Comparison of ENCODE assay signal across 8 cellular contexts in genomic region chr22:42080287-42080686, GRCh38. TPM values are rescaled to one million over a fixed set of nuclear protein-coding genes. Genes with fewer than 3 reads are reported as not detected.
DNase-seq lines count a peak whose midpoint lies in the region; ATAC-seq, FAIRE-seq and TF ChIP-seq lines count a peak whose summit lies in the region.

No MANE protein-coding gene starts in this region.

- H4K20me1 ChIP-seq in endothelial cell of umbilical vein (replicated peaks; ENCODE audit: control insufficient read depth, extremely low read depth, insufficient read depth, low read length) = no peaks in the 10 kb centered on the region

- peak overlapping the region; percentile 90 for H3K4me2 ChIP-seq in endothelial cell of umbilical vein (ENCODE audit: insufficient read depth, low read length)

- dilution Hi-C loops in endothelial cell of umbilical vein (cut with MboI; ENCODE audit: extremely low pct_ligation_motif_present, low sequenced_read_pairs) = no loop called here

- no peak for ATAC-seq in GM19035 (IDR thresholded peaks at IDR 0.05; ENCODE audit: unreplicated experiment)

- peaks cover 24% of the 10 kb centered on the region for H3K36me3 Mint-ChIP-seq in T-helper 1 cell treated with Interleukin-12 subunit alpha and Interleukin-12 subunit beta and Interleukin-4 antibody, amounts not matched to agents 30 μg/mL and 1 μg/mL, for 36 hours (ENCODE audit: low read depth)

- POLR2A ChIA-PET in endothelial cell of umbilical vein (lab: Charles Lee) = interaction anchor here (0.5 to 1.5 kb wide), 2 partner anchors 8 to 10 kb away, joined by 3 to 5 read pairs; partner anchors contain the start of gene NDUFA6

- no peaks in the 10 kb centered on the region for H3K27me3 Mint-ChIP-seq in T-helper 1 cell treated with Interleukin-12 subunit alpha and Interleukin-12 subunit beta and Interleukin-4 antibody, amounts not matched to agents 30 μg/mL and 1 μg/mL, for 36 hours (ENCODE audit: low read depth)

- H2AFZ ChIP-seq in endothelial cell of umbilical vein (ENCODE audit: low read depth, low read length) = peak overlapping the region; percentile 49

- BruUV-seq in endothelial cell of umbilical vein (replicated peaks; lab: Mats Ljungman, UMichigan) = TSS peak; percentile 8

- no peaks in the 10 kb centered on the region for H3K9me1 ChIP-seq in endothelial cell of umbilical vein (replicated peaks; ENCODE audit: control insufficient read depth, extremely low read depth, insufficient read depth, low read length)

- no peak for FAIRE-seq in endothelial cell of umbilical vein (lab: Jason Lieb, UNC)

- TF ChIP-seq POLR2A in endothelial cell of umbilical vein (IDR thresholded peaks at IDR 0.05; ENCODE audit: low read depth, low read length) (no peak), uterus (IDR thresholded peaks at IDR 0.05) (no peak)

- no peaks in the 10 kb centered on the region for H3K9me3 ChIP-seq in endothelial cell of umbilical vein (replicated peaks; ENCODE audit: control insufficient read depth, insufficient read depth, low read length)
- no peaks in the 10 kb centered on the region for H3K9me3 ChIP-seq in mononuclear cell (ENCODE audit: low read depth, low read length)
- H3K9me3 ChIP-seq in uterus = no peaks in the 10 kb centered on the region

- H3K4me3 Mint-ChIP-seq in T-helper 1 cell treated with Interleukin-12 subunit alpha and Interleukin-12 subunit beta and Interleukin-4 antibody, amounts not matched to agents 30 μg/mL and 1 μg/mL, for 36 hours = peak overlapping the region; percentile 95

- H3K4me3 ChIP-seq in GM08714 (ENCODE audit: low read length) (peak overlapping the region; percentile 95), endothelial cell of umbilical vein (replicated peaks in 1 of 3; ENCODE audit: insufficient read depth in 1 of 3, low read depth in 1 of 3, low read length in 3 of 3) (peak overlapping the region; percentile 59 to 96 (median 79)), mononuclear cell (ENCODE audit: low read length) (peak overlapping the region; percentile 73), uterus (peak overlapping the region; percentile 72)

- H3K4me1 Mint-ChIP-seq in T-helper 1 cell treated with Interleukin-12 subunit alpha and Interleukin-12 subunit beta and Interleukin-4 antibody, amounts not matched to agents 30 μg/mL and 1 μg/mL, for 36 hours (ENCODE audit: low read depth) = peaks cover 17% of the 10 kb centered on the region

- intact Hi-C loops in endothelial cell of umbilical vein (cut with micrococcal nuclease) = loop anchor here (1.0 kb wide), 1 partner anchor 10 kb away; the partner anchor contains the start of gene NDUFA6
- intact Hi-C loops in uterus (cut with DNase I; ENCODE audit: low total_unique reads) = no loop called here

- CTCF ChIA-PET in endothelial cell of umbilical vein (lab: Charles Lee) = interaction anchor here (0.9 to 3.0 kb wide), 4 partner anchors 11 to 383 kb away, joined by 3 to 26 read pairs (median 4); partner anchors contain the start of gene NDUFA6

- H3K9ac ChIP-seq in endothelial cell of umbilical vein (replicated peaks; ENCODE audit: extremely low read depth, insufficient read depth, low read length) = peak overlapping the region; percentile 91

- H3K9me3 Mint-ChIP-seq in T-helper 1 cell treated with Interleukin-12 subunit alpha and Interleukin-12 subunit beta and Interleukin-4 antibody, amounts not matched to agents 30 μg/mL and 1 μg/mL, for 36 hours = no peaks in the 10 kb centered on the region

- H3K27me3 ChIP-seq in endothelial cell of umbilical vein (ENCODE audit: control insufficient read depth in 2 of 2, insufficient read depth in 2 of 2, low read length in 2 of 2) (no peaks in the 10 kb centered on the region), mononuclear cell (ENCODE audit: insufficient read depth, low read length) (no peaks in the 10 kb centered on the region), uterus (no peaks in the 10 kb centered on the region)

- peak; percentile 68 for DNase-seq in endothelial cell of umbilical vein (ENCODE audit: low read depth, low spot score)
- no peak for DNase-seq in uterus
- DNase-seq in SW 1271 (lab: John Stamatoyannopoulos, UW) = no peak

- H3K4me1 ChIP-seq in endothelial cell of umbilical vein (ENCODE audit: control insufficient read depth, extremely low read depth, insufficient read depth, low read length) (peaks cover 12% of the 10 kb centered on the region), mononuclear cell (ENCODE audit: insufficient read depth, low read length) (peaks cover 32% of the 10 kb centered on the region), uterus (peaks cover 5 to 11% of the 10 kb centered on the region in 2 donors)

- H3K36me3 ChIP-seq in endothelial cell of umbilical vein (ENCODE audit: control insufficient read depth in 2 of 2, extremely low read depth in 1 of 2, insufficient read depth in 2 of 2, low read length in 2 of 2) (peaks cover 12 to 25% of the 10 kb centered on the region in 2 experiments), uterus (no peaks in the 10 kb centered on the region)

- H3K27ac Mint-ChIP-seq in T-helper 1 cell treated with Interleukin-12 subunit alpha and Interleukin-12 subunit beta and Interleukin-4 antibody, amounts not matched to agents 30 μg/mL and 1 μg/mL, for 36 hours = peak overlapping the region; percentile 92

- no peak for TF ChIP-seq CTCF in 22Rv1 (IDR thresholded peaks at IDR 0.05)
- no peak for TF ChIP-seq CTCF in endothelial cell of umbilical vein (IDR thresholded peaks at IDR 0.05; ENCODE audit: extremely low read depth in 1 of 2, insufficient read depth in 1 of 2, low read depth in 1 of 2, low read length in 2 of 2)
- TF ChIP-seq CTCF in uterus (IDR thresholded peaks at IDR 0.05) = no peak

- H3K27ac ChIP-seq in 22Rv1 (peak overlapping the region; percentile 91), endothelial cell of umbilical vein (ENCODE audit: insufficient read depth, low read depth, low read length) (peak overlapping the region; percentile 84), uterus (peak overlapping the region; percentile 98 to 99)

- H3K79me2 ChIP-seq in endothelial cell of umbilical vein (ENCODE audit: control insufficient read depth, insufficient read depth, low read length) = peaks cover 11% of the 10 kb centered on the region

RNA-seq across cellular contexts. Expression of gene SMDT1, which starts 0.8 kb away (rescaled TPM):
- 61.2 and 64.8 TPM in 2 replicates for total RNA-seq in endothelial cell of umbilical vein
- polyA plus RNA-seq in endothelial cell of umbilical vein = 57.9 and 74.2 TPM in 2 replicates
- 63.3 and 67.0 TPM in 2 replicates for polyA plus RNA-seq in endothelial cell of umbilical vein (2011; cell fraction: cytosol; rRNA removed)
- 15.9 and 25.6 TPM in 2 replicates for polyA plus RNA-seq in endothelial cell of umbilical vein (2011; cell fraction: nucleus; rRNA removed)
- 45.3 and 54.5 TPM in 2 replicates for polyA plus RNA-seq in endothelial cell of umbilical vein (2012)
- 8.8 and 13.9 TPM in 2 replicates for polyA minus RNA-seq in endothelial cell of umbilical vein
- polyA minus RNA-seq in endothelial cell of umbilical vein (2011; cell fraction: cytosol; rRNA and poly(A)+ RNA removed) = 9.1 TPM
- 10.1 and 11.7 TPM in 2 replicates for polyA minus RNA-seq in endothelial cell of umbilical vein (2011; cell fraction: nucleus; rRNA and poly(A)+ RNA removed)
- 14.9 TPM for total RNA-seq in mononuclear cell
- 10 to 100 TPM in 3 of 4 donors, 1 to 10 TPM in 1; 8.3 to 98.0 (median 33.2) TPM for total RNA-seq in uterus

RNA-seq across cellular contexts. Expression of gene PHETA2, which starts 6.2 kb away (rescaled TPM):
- 23.4 and 25.4 TPM in 2 replicates for total RNA-seq in endothelial cell of umbilical vein
- polyA plus RNA-seq in endothelial cell of umbilical vein = 29.2 and 29.9 TPM in 2 replicates
- polyA plus RNA-seq in endothelial cell of umbilical vein (2011; cell fraction: cytosol; rRNA removed) = 25.7 and 31.5 TPM in 2 replicates
- polyA plus RNA-seq in endothelial cell of umbilical vein (2011; cell fraction: nucleus; rRNA removed) = 32.8 and 40.5 TPM in 2 replicates
- polyA plus RNA-seq in endothelial cell of umbilical vein (2012) = 14.7 and 25.4 TPM in 2 replicates
- polyA minus RNA-seq in endothelial cell of umbilical vein = 15.0 and 15.6 TPM in 2 replicates
- polyA minus RNA-seq in endothelial cell of umbilical vein (2011; cell fraction: cytosol; rRNA and poly(A)+ RNA removed) = 3.5 TPM
- 10.6 and 11.9 TPM in 2 replicates for polyA minus RNA-seq in endothelial cell of umbilical vein (2011; cell fraction: nucleus; rRNA and poly(A)+ RNA removed)
- 0.94 TPM for total RNA-seq in mononuclear cell
- 10 to 100 TPM; 16.8 to 39.7 (median 18.7) TPM for total RNA-seq in uterus

RNA-seq across cellular contexts. Expression of gene NAGA, which starts 9.7 kb away (rescaled TPM):
- total RNA-seq in endothelial cell of umbilical vein = 29.0 and 33.1 TPM in 2 replicates
- polyA plus RNA-seq in endothelial cell of umbilical vein = 62.7 and 63.4 TPM in 2 replicates
- polyA plus RNA-seq in endothelial cell of umbilical vein (2011; cell fraction: cytosol; rRNA removed) = 47.6 and 50.0 TPM in 2 replicates
- polyA plus RNA-seq in endothelial cell of umbilical vein (2011; cell fraction: nucleus; rRNA removed) = 27.1 and 28.4 TPM in 2 replicates
- 33.6 and 40.0 TPM in 2 replicates for polyA plus RNA-seq in endothelial cell of umbilical vein (2012)
- polyA minus RNA-seq in endothelial cell of umbilical vein = 58.6 and 59.1 TPM in 2 replicates
- polyA minus RNA-seq in endothelial cell of umbilical vein (2011; cell fraction: cytosol; rRNA and poly(A)+ RNA removed) = 18.6 TPM
- polyA minus RNA-seq in endothelial cell of umbilical vein (2011; cell fraction: nucleus; rRNA and poly(A)+ RNA removed) = 12.5 and 12.9 TPM in 2 replicates
- 42.8 TPM for total RNA-seq in mononuclear cell
- total RNA-seq in uterus = 10 to 100 TPM in 3 of 4 donors, 1 to 10 TPM in 1; 9.5 to 44.0 (median 28.8) TPM

RNA-seq across cellular contexts. Expression of gene NDUFA6, which starts 10.3 kb away (rescaled TPM):
- total RNA-seq in endothelial cell of umbilical vein (84.9 and 95.7 TPM in 2 replicates), mononuclear cell (49.3 TPM), uterus (100 to 1,000 TPM in 1 of 4 donors, 10 to 100 TPM in 3; 36.5 to 116 (median 46.0) TPM)
- polyA plus RNA-seq in endothelial cell of umbilical vein = 44.4 and 66.1 TPM in 2 replicates
- 87.8 and 105 TPM in 2 replicates for polyA plus RNA-seq in endothelial cell of umbilical vein (2011; cell fraction: cytosol; rRNA removed)
- 28.6 and 40.5 TPM in 2 replicates for polyA plus RNA-seq in endothelial cell of umbilical vein (2011; cell fraction: nucleus; rRNA removed)
- polyA plus RNA-seq in endothelial cell of umbilical vein (2012) = 80.3 and 138 TPM in 2 replicates
- 17.4 and 26.4 TPM in 2 replicates for polyA minus RNA-seq in endothelial cell of umbilical vein
- 21.7 TPM for polyA minus RNA-seq in endothelial cell of umbilical vein (2011; cell fraction: cytosol; rRNA and poly(A)+ RNA removed)
- 9.0 and 15.1 TPM in 2 replicates for polyA minus RNA-seq in endothelial cell of umbilical vein (2011; cell fraction: nucleus; rRNA and poly(A)+ RNA removed)

RNA-seq across cellular contexts. Expression of gene CYP2D6, which starts 50.3 kb away (rescaled TPM):
- total RNA-seq in endothelial cell of umbilical vein = 0.91 and 0.97 TPM in 2 replicates
- polyA plus RNA-seq in endothelial cell of umbilical vein = 0.25 TPM in 2 replicates
- 0.06 TPM in 1 of 2 replicates, not detected in the other for polyA plus RNA-seq in endothelial cell of umbilical vein (2011; cell fraction: cytosol; rRNA removed)
- 3.4 and 4.2 TPM in 2 replicates for polyA plus RNA-seq in endothelial cell of umbilical vein (2011; cell fraction: nucleus; rRNA removed)
- polyA plus RNA-seq in endothelial cell of umbilical vein (2012) = 0.34 and 0.40 TPM in 2 replicates
- polyA minus RNA-seq in endothelial cell of umbilical vein = 0.13 and 0.68 TPM in 2 replicates
- polyA minus RNA-seq in endothelial cell of umbilical vein (2011; cell fraction: cytosol; rRNA and poly(A)+ RNA removed) = not detected
- 0.67 and 0.87 TPM in 2 replicates for polyA minus RNA-seq in endothelial cell of umbilical vein (2011; cell fraction: nucleus; rRNA and poly(A)+ RNA removed)
- 0.84 TPM for total RNA-seq in mononuclear cell
- total RNA-seq in uterus = 1 to 10 TPM in 1 of 4 donors, under 1 TPM in 1, not detected in 2; 0.62 to 2.0 TPM
